12 cellular contexts compared by ENCODE assay signal in the genomic region with DNA sequence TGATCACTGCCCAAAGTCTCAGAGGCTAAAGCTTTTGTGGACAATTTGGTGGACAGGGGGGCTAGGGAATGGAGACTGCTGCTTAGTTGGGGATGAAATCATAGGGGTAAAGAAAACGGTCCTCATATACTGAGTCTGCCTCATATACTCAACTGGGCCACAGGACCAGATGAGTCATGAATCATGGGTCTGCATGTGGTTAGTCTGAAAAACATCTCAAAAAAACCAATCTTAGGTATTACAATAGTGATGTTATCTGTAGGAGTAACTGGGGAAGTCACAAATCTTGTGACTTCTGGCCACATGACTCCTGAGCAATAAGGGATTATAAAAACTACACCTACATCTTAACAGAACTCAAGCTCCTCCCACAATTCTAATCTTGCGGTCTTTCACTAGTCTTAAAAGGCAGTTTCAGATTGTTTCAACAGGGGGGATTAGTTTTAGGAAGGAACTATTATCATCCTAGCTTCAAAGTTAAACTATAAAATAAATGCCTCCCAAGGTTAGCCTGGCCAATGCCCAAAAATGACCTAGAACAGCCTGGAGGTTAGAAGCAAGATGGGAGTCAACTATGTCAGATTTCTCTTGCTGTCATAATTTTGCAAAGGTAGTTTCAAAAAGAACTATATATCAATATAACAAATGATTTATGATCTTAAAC. TPM values are rescaled to one million over a fixed set of nuclear protein-coding genes. Genes with fewer than 3 reads are reported as not detected.
DNase-seq lines count a peak whose midpoint lies in the region; ATAC-seq, FAIRE-seq and TF ChIP-seq lines count a peak whose summit lies in the region.
"Had no signal": no experiment of that assay in that cellular context is flagged by ENCODE, and none has a peak within 500 bp of the region (broad histone marks: within the 10 kb centered on the region; RNA-seq: fewer than 3 reads in every experiment).

No MANE protein-coding gene starts in this region.

- no peaks in the 10 kb centered on the region for H3K9me3 ChIP-seq in CD4-positive, alpha-beta memory T cell (ENCODE audit: control insufficient read depth in 1 of 2, low read length in 2 of 2)
- H3K9me3 ChIP-seq: ovary had no signal

- H3K27ac ChIP-seq in CD4-positive, alpha-beta memory T cell (ENCODE audit: low read depth, low read length): no peak overlapping the region
- H3K27ac ChIP-seq: ovary had no signal

- POLR2A ChIA-PET in CD4-positive, alpha-beta memory T cell (lab: Charles Lee; ENCODE audit: partially characterized antibody): no interaction called here

- peaks cover 21% of the 10 kb centered on the region for H3K4me1 ChIP-seq in CD4-positive, alpha-beta memory T cell (ENCODE audit: insufficient read depth, low read length)

- FAIRE-seq in GM12891 (lab: Jason Lieb, UNC): no peak

- peak overlapping the region in 5 of 7 donors; percentile 15 to 72 (median 50) for H3K27ac Mint-ChIP-seq in CD4-positive, alpha-beta memory T cell

- intact Hi-C loops in CD4-positive, alpha-beta memory T cell (cut with micrococcal nuclease): no loop called here

- H3K4me3 Mint-ChIP-seq in CD4-positive, alpha-beta memory T cell: peak overlapping the region in 4 of 8 donors; percentile 6 to 51 (median 34)

- no peak for TF ChIP-seq POLR2A in GM12891 (IDR thresholded peaks at IDR 0.05; ENCODE audit: low read depth, low read length)

- H3K4me1 Mint-ChIP-seq in CD4-positive, alpha-beta memory T cell: peaks cover 36 to 77% (median 56%) of the 10 kb centered on the region in 4 donors

- no peaks in the 10 kb centered on the region for H3K27me3 Mint-ChIP-seq in CD4-positive, alpha-beta memory T cell

- no peaks in the 10 kb centered on the region for H3K9me3 Mint-ChIP-seq in CD4-positive, alpha-beta memory T cell

- no peaks in the 10 kb centered on the region for H3K27me3 ChIP-seq in CD4-positive, alpha-beta memory T cell (ENCODE audit: insufficient read depth, low read length)
- H3K27me3 ChIP-seq: ovary had no signal

- ATAC-seq in GM21367 (IDR thresholded peaks at IDR 0.05; ENCODE audit: unreplicated experiment) (peak; percentile 73), GM18517 (IDR thresholded peaks at IDR 0.05; ENCODE audit: unreplicated experiment) (no peak)

- H3K4me3 ChIP-seq in CD4-positive, alpha-beta memory T cell (ENCODE audit: low read length in 2 of 2): no peak overlapping the region
- H3K4me3 ChIP-seq: ovary had no signal

- H3K36me3 ChIP-seq in CD4-positive, alpha-beta memory T cell (ENCODE audit: insufficient read depth, low read length): no peaks in the 10 kb centered on the region
- H3K36me3 ChIP-seq: ovary had no signal

- CTCF ChIA-PET in CD4-positive, alpha-beta memory T cell (lab: Charles Lee; ENCODE audit: partially characterized antibody): no interaction called here

- peaks cover 7 to 23% of the 10 kb centered on the region in 2 donors for H3K36me3 Mint-ChIP-seq in CD4-positive, alpha-beta memory T cell

- DNase-seq in CD4-positive, alpha-beta memory T cell: peak in 4 of 5 donors; percentile 1 to 64 (median 14)
- DNase-seq in HT1080 (ENCODE audit: low read depth) (peak; percentile 87), amniotic epithelial cell (ENCODE audit: low read depth) (peak; percentile 58), SHP77 treated with DMSO at 0.1 percent for 48 hours (lab: John Stamatoyannopoulos, UW) (no peak), GM12891 (ENCODE audit: insufficient read length, low spot score) (no peak), globus pallidus (ENCODE audit: low spot score) (no peak)
- DNase-seq: DMS 273 treated with DMSO at 0.1 percent for 48 hours, glutamatergic neuron, NCI-H774, ovary had no signal

TF ChIP-seq in GM12891, 5 proteins besides CTCF, POLR2A, EP300 and RAD21:
- no peak for TF ChIP-seq TAF1 (IDR thresholded peaks at IDR 0.05; ENCODE audit: low read depth, low read length)

RNA-seq across cellular contexts. Expression of a gene that starts 17.5 kb away (rescaled TPM):
- 10 to 100 TPM; 32.3 to 33.7 TPM for total RNA-seq in CD4-positive, alpha-beta memory T cell
- polyA plus RNA-seq in CD4-positive, alpha-beta memory T cell: 10 to 100 TPM; 12.5 to 13.2 TPM
- 13.0 TPM in 2 replicates for total RNA-seq in HT1080 (2014; rRNA removed; shearing (Covaris generic))
- 19.2 and 20.5 TPM in 2 replicates for polyA plus RNA-seq in HT1080 (2015; cell fraction: cytosol; rRNA removed)
- 68.7 and 75.3 TPM in 2 replicates for polyA plus RNA-seq in HT1080 (2015; cell fraction: nucleus; rRNA removed)
- polyA plus RNA-seq in GM12891 (2012; ENCODE audit: low read depth, missing spikeins): 9.8 TPM

Comparison
In these comparisons a context has a peak if more than half of its experiments do, and no peak if none do; other contexts are left out.
1. DNase-seq: peak in CD4-positive, alpha-beta memory T cell (4 of 5), HT1080 (single experiment) and amniotic epithelial cell (single experiment); none in SHP77 treated with DMSO at 0.1 percent for 48 hours (single experiment), GM12891 (single experiment) and globus pallidus (single experiment).